ENCODE assay signal across 9 cellular contexts in the genomic region with DNA sequence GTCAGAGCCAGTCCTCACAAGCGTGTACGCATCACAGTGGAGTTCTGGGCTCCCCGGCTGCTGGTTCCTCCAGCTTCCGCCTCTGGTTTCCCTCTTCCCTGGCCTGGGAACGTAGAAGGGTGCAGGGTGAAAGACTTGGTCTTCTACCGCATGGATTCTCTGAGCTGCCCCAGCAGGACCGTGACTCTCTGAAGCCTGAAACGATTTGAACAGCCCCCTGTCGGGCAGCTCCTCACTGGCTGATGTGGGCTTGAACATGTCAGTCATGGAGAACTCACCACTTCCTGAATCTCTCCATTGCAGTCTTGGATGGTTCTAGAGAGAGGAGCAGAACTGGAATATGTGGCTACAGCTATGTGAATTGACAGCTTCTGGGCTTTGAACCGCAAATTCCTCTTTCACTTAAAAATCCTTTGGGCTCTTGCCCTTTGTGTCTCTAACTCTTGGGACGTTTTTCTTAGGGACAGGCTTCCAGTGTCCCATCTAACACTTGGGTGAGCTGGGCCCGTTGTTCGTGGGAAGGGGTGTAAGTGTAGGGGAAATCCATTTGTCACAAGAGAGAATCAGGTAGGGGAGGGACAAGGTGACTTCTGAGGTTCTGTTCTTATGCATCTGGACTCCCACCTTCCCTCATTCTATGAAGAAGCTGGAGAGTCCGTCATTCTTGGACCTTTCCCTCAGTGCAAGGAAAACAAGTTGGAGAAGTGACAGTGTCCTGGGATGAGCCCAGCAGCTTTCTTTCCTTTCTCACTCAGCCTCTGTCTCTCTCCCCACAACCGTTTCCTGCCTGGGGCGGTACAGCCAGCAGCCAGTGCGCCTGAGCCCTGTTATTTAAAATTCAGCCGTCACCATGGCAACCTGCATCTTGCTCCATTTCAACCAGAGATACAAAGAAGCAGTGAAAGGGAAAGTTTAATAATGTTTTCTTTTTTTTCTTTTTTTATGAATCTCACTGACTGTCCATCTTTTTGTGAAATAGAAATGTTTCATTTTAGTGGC.
DNase-seq lines count a peak whose midpoint lies in the region; ATAC-seq and TF ChIP-seq lines count a peak whose summit lies in the region.
"Had no signal": no experiment of that assay in that cellular context is flagged by ENCODE, and none has a peak within 500 bp of the region (broad histone marks: within the 10 kb centered on the region; RNA-seq: fewer than 3 reads in every experiment).

No MANE protein-coding gene starts in this region.

- 0 out of 2 replicates have a peak, but pooled peaks cover 8% of the 10 kb centered on the region for H3K27me3 ChIP-seq in MG63

- H2AFZ ChIP-seq in OCI-LY7 (ENCODE audit: low read length), result peak overlapping the region; percentile 36; the same call in 1 of the 2 replicates

- POLR2A ChIA-PET in OCI-LY7 (lab: Charles Lee), result interaction anchor here (0.7 to 1.9 kb wide), 4 partner anchors 8 to 38 kb away, joined by 3 to 6 read pairs (median 4); no protein-coding TSS in a partner anchor

- no peak overlapping the region for H3K27ac ChIP-seq in OCI-LY7 (ENCODE audit: low read depth, low read length, poor library complexity, severe bottlenecking)
- H3K27ac ChIP-seq: thoracic aorta had no signal

- peak overlapping the region; percentile 67 for H3K27ac Mint-ChIP-seq in activated naive CD4-positive, alpha-beta T cell treated with anti-CD3 and anti-CD28 coated beads, Interleukin-2, amount 50 U/mL, for 24 hours

- H3K27me3 Mint-ChIP-seq in activated naive CD4-positive, alpha-beta T cell treated with anti-CD3 and anti-CD28 coated beads, Interleukin-2, amount 50 U/mL, for 24 hours, result no peaks in the 10 kb centered on the region

- no peak overlapping the region for H3K4me3 Mint-ChIP-seq in activated naive CD4-positive, alpha-beta T cell treated with anti-CD3 and anti-CD28 coated beads, Interleukin-2, amount 50 U/mL, for 24 hours

- CTCF ChIA-PET in OCI-LY7 (lab: Charles Lee; ENCODE audit: unreplicated experiment), result interaction anchor here (0.6 kb wide), 1 partner anchor 32 kb away, joined by 4 read pairs; no protein-coding TSS in a partner anchor

- H3K9me3 Mint-ChIP-seq in activated naive CD4-positive, alpha-beta T cell treated with anti-CD3 and anti-CD28 coated beads, Interleukin-2, amount 50 U/mL, for 24 hours, result no peaks in the 10 kb centered on the region

- peaks cover 34% of the 10 kb centered on the region for H3K4me1 Mint-ChIP-seq in activated naive CD4-positive, alpha-beta T cell treated with anti-CD3 and anti-CD28 coated beads, Interleukin-2, amount 50 U/mL, for 24 hours

- H3K4me2 ChIP-seq in OCI-LY7 (ENCODE audit: low read length), result peak overlapping the region; percentile 28

- no peaks in the 10 kb centered on the region for H3K9me2 ChIP-seq in OCI-LY7 (ENCODE audit: insufficient read depth, low read length)

- no peaks in the 10 kb centered on the region for H3K36me3 Mint-ChIP-seq in activated naive CD4-positive, alpha-beta T cell treated with anti-CD3 and anti-CD28 coated beads, Interleukin-2, amount 50 U/mL, for 24 hours

- no peak for TF ChIP-seq CTCF in OCI-LY7 (conservative IDR thresholded peaks at IDR 0.05; ENCODE audit: low read length)

- DNase-seq in OCI-LY7 (ENCODE audit: low spot score) (peak; percentile 51), kidney tubule cell (ENCODE audit: low spot score) (peak; percentile 16), MG63 (no peak), ureter (ENCODE audit: low spot score) (no peak)
- peak; percentile 55 to 58 for DNase-seq in stimulated activated CD8-positive, alpha-beta memory T cell treated with anti-CD3 and anti-CD28 coated beads, Interleukin-15, amount 100 ng/mL, for 48 hours (ENCODE audit: low read depth in 2 of 2)

- ATAC-seq in GM18511 (IDR thresholded peaks at IDR 0.05; ENCODE audit: unreplicated experiment) (peak; percentile 79), HG02588 (IDR thresholded peaks at IDR 0.05; ENCODE audit: unreplicated experiment) (peak; percentile 67)

- H3K4me3 ChIP-seq in OCI-LY7 (ENCODE audit: low read depth, low read length, poor library complexity, severe bottlenecking) (no peak overlapping the region), MG63 (no peak overlapping the region)

- H4K20me1 ChIP-seq in OCI-LY7 (ENCODE audit: insufficient read depth, low read length), result no peaks in the 10 kb centered on the region

- H3K9me3 ChIP-seq in OCI-LY7 (ENCODE audit: low read length), result no peaks in the 10 kb centered on the region
- no peaks in the 10 kb centered on the region for H3K9me3 ChIP-seq in MG63
- H3K9me3 ChIP-seq: thoracic aorta had no signal

- peaks cover 15% of the 10 kb centered on the region for H3K4me1 ChIP-seq in OCI-LY7 (ENCODE audit: insufficient read depth, low read length, poor library complexity, severe bottlenecking)

- H3K79me2 ChIP-seq in OCI-LY7 (ENCODE audit: insufficient read depth, low read depth, low read length), result no peaks in the 10 kb centered on the region

- intact Hi-C loops in OCI-LY7 (cut with micrococcal nuclease; ENCODE audit: unreplicated experiment), result loop anchor here (10.0 kb wide), 1 partner anchor 1038 kb away; a partner anchor contains a TSS

- BruUV-seq in OCI-LY7 (replicated peaks; lab: Mats Ljungman, UMichigan), result no TSS peak

- H3K36me3 ChIP-seq in OCI-LY7 (ENCODE audit: insufficient read depth, low read length) (no peaks in the 10 kb centered on the region), MG63 (no peaks in the 10 kb centered on the region)
- H3K36me3 ChIP-seq: thoracic aorta had no signal

Comparison
In these comparisons a context has a peak if more than half of its experiments do, and no peak if none do; other contexts are left out.
1. DNase-seq: peak in OCI-LY7 (single experiment), kidney tubule cell (single experiment) and stimulated activated CD8-positive, alpha-beta memory T cell treated with anti-CD3 and anti-CD28 coated beads, Interleukin-15, amount 100 ng/mL, for 48 hours (2 of 2); none in MG63 (single experiment) and ureter (single experiment).